In genomic region chr15:40103864-40104271, GRCh38 we compare ENCODE assay signal across 11 cellular contexts. TPM values are rescaled to one million over a fixed set of nuclear protein-coding genes. Genes with fewer than 3 reads are reported as not detected.
DNase-seq lines count a peak whose midpoint lies in the region; ATAC-seq, FAIRE-seq and TF ChIP-seq lines count a peak whose summit lies in the region.
"Had no signal": no experiment of that assay in that cellular context is flagged by ENCODE, and none has a peak within 500 bp of the region (broad histone marks: within the 10 kb centered on the region; RNA-seq: fewer than 3 reads in every experiment).

No MANE protein-coding gene starts in this region.

- TF ChIP-seq CTCF in pancreas (IDR thresholded peaks at IDR 0.05), result no peak

- peak; percentile 54 to 73 for DNase-seq in NCI-H446 (lab: John Stamatoyannopoulos, UW)
- DNase-seq in pancreas, result no peak
- DNase-seq in NAMALWA (ENCODE audit: low spot score), result no peak
- no peak for DNase-seq in urothelium cell line (ENCODE audit: low spot score)
- no peak for DNase-seq in HuH-7 (ENCODE audit: low spot score)
- DNase-seq: activated CD4-positive, alpha-beta memory T cell treated with anti-CD3 and anti-CD28 coated beads for 36 hours; GDM1; stimulated activated CD4-positive, alpha-beta T cell treated with anti-CD3 and anti-CD28 coated beads, Interleukin-12 subunit alpha, Interleukin-12 subunit beta, amount 100 ng/mL, for 4 hours had no signal

- H3K27ac Mint-ChIP-seq in dendritic cell treated with granulocyte-macrophage colony-stimulating factor and Interleukin-4, amounts not matched to agents 40 ng/mL and 50 ng/mL, for 4 days, result peak overlapping the region; percentile 87
- H3K27ac Mint-ChIP-seq: activated CD4-positive, alpha-beta memory T cell treated with anti-CD3 and anti-CD28 coated beads for 36 hours had no signal

- H3K27ac ChIP-seq in BLaER1 (peak overlapping the region; percentile 65; the same call in 1 of the 2 replicates), pancreas (peak overlapping the region; percentile 74 to 93 (median 84))

- FAIRE-seq in pancreas (lab: Jason Lieb, UNC) (no peak), urothelium cell line (lab: Jason Lieb, UNC) (no peak)

- no peaks in the 10 kb centered on the region for H3K27me3 Mint-ChIP-seq in dendritic cell treated with granulocyte-macrophage colony-stimulating factor and Interleukin-4, amounts not matched to agents 40 ng/mL and 50 ng/mL, for 4 days
- H3K27me3 Mint-ChIP-seq: activated CD4-positive, alpha-beta memory T cell treated with anti-CD3 and anti-CD28 coated beads for 36 hours had no signal

- WGBS in pancreas, 2 donors, result 54 to 56% methylated on average over 7 of the region's 7 CpGs

- H3K4me3 ChIP-seq in BLaER1 (no peak overlapping the region), pancreas (no peak overlapping the region)

- H3K4me3 Mint-ChIP-seq in dendritic cell treated with granulocyte-macrophage colony-stimulating factor and Interleukin-4, amounts not matched to agents 40 ng/mL and 50 ng/mL, for 4 days, result peak overlapping the region; percentile 24
- H3K4me3 Mint-ChIP-seq: activated CD4-positive, alpha-beta memory T cell treated with anti-CD3 and anti-CD28 coated beads for 36 hours had no signal

- ATAC-seq in pancreas (peak in 3 of 4 donors; percentile 0), GM19395 (IDR thresholded peaks at IDR 0.05; ENCODE audit: unreplicated experiment) (no peak)

- H3K36me3 ChIP-seq in BLaER1 (no peaks in the 10 kb centered on the region; the same call in 1 of the 2 replicates), pancreas (no peaks in the 10 kb centered on the region)

- H3K9ac ChIP-seq in BLaER1, result no peak overlapping the region

- intact Hi-C loops in dendritic cell treated with granulocyte-macrophage colony-stimulating factor and Interleukin-4, amounts not matched to agents 40 ng/mL and 50 ng/mL, for 4 days (cut with micrococcal nuclease), result loop anchor here (2.0 kb wide), 1 partner anchor 55 kb away; no protein-coding TSS in a partner anchor
- intact Hi-C loops in pancreas (cut with DNase I), result loop anchor here in 1 of 3 donors (5.0 kb wide), 1 partner anchor 57 kb away; no protein-coding TSS in a partner anchor

- peak overlapping the region; percentile 99 for H3K4me2 ChIP-seq in BLaER1

- no peaks in the 10 kb centered on the region for H3K27me3 ChIP-seq in BLaER1
- no peaks in the 10 kb centered on the region for H3K27me3 ChIP-seq in pancreas

- H4K20me1 ChIP-seq in BLaER1, result no peaks in the 10 kb centered on the region

- H3K9me3 ChIP-seq in BLaER1 (no peaks in the 10 kb centered on the region), pancreas (no peaks in the 10 kb centered on the region)

- peaks cover 69% of the 10 kb centered on the region for H3K36me3 Mint-ChIP-seq in dendritic cell treated with granulocyte-macrophage colony-stimulating factor and Interleukin-4, amounts not matched to agents 40 ng/mL and 50 ng/mL, for 4 days (ENCODE audit: low read depth)
- H3K36me3 Mint-ChIP-seq: activated CD4-positive, alpha-beta memory T cell treated with anti-CD3 and anti-CD28 coated beads for 36 hours had no signal

- H3K4me1 Mint-ChIP-seq in dendritic cell treated with granulocyte-macrophage colony-stimulating factor and Interleukin-4, amounts not matched to agents 40 ng/mL and 50 ng/mL, for 4 days (ENCODE audit: low read depth), result peaks cover 90% of the 10 kb centered on the region

- H3K9me3 Mint-ChIP-seq in dendritic cell treated with granulocyte-macrophage colony-stimulating factor and Interleukin-4, amounts not matched to agents 40 ng/mL and 50 ng/mL, for 4 days, result no peaks in the 10 kb centered on the region
- H3K9me3 Mint-ChIP-seq: activated CD4-positive, alpha-beta memory T cell treated with anti-CD3 and anti-CD28 coated beads for 36 hours had no signal

- H3K4me1 ChIP-seq in BLaER1 (peaks cover 95% of the 10 kb centered on the region), pancreas (peaks cover 65 to 82% (median 76%) of the 10 kb centered on the region in 3 donors)

RNA-seq across cellular contexts. Expression of gene BMF, which starts 4.8 kb away (rescaled TPM):
- 10 to 100 TPM in 3 of 6 donors, 1 to 10 TPM in 3; 4.1 to 25.9 (median 8.5) TPM for total RNA-seq in pancreas
- polyA plus RNA-seq in pancreas, result 1 to 10 TPM; 4.3 to 4.8 TPM

RNA-seq across cellular contexts. Expression of gene BUB1B, which starts 57.0 kb away (rescaled TPM):
- total RNA-seq in pancreas, result 1 to 10 TPM in 3 of 6 donors, under 1 TPM in 1, not detected in 2; 0.92 to 1.9 (median 1.5) TPM
- under 1 TPM; 0.09 to 0.30 TPM for polyA plus RNA-seq in pancreas

Comparison
In these comparisons a context has a peak if more than half of its experiments do, and no peak if none do; other contexts are left out.
1. DNase-seq: peak in NCI-H446 (2 of 2); none in pancreas (0 of 6), NAMALWA (single experiment), urothelium cell line (single experiment) and HuH-7 (single experiment).